In genomic region chr4:15874671-15875070, GRCh38 we compare ENCODE assay signal across 20 cellular contexts.
DNase-seq lines count a peak whose midpoint lies in the region; ATAC-seq, FAIRE-seq and TF ChIP-seq lines count a peak whose summit lies in the region.
"Had no signal": no experiment of that assay in that cellular context is flagged by ENCODE, and none has a peak within 500 bp of the region (broad histone marks: within the 10 kb centered on the region; RNA-seq: fewer than 3 reads in every experiment).

No MANE protein-coding gene starts in this region.

- peak; percentile 70 for DNase-seq in D341Med (ENCODE audit: low spot score)
- DNase-seq in bronchial epithelial cell (ENCODE audit: low read depth) = no peak
- DNase-seq in suprapubic skin (ENCODE audit: low spot score in 2 of 2) = no peak
- DNase-seq in neuronal stem cell (ENCODE audit: low spot score) = no peak
- no peak for DNase-seq in superior temporal gyrus (ENCODE audit: extremely low spot score)
- DNase-seq: 8988T; ACHN; AML-193; BE2C; CD4-positive, alpha-beta T cell; CD8-positive, alpha-beta memory T cell; DMS53; DMS79 treated with DMSO at 0.1 percent for 48 hours; H9 had no signal

- H3K4me2 ChIP-seq in neuronal stem cell (ENCODE audit: insufficient read depth, low read length, poor library complexity, severe bottlenecking) = no peak overlapping the region
- H3K4me2 ChIP-seq: A549; BLaER1 treated with 17β-estradiol and CSF1 and Interleukin-3, amounts not matched to agents 10 nM and 100 nM; GM23338 had no signal

- H3K9ac ChIP-seq in neuronal stem cell (ENCODE audit: low read depth, low read length, poor library complexity) = no peak overlapping the region
- H3K9ac ChIP-seq: BLaER1 treated with 17β-estradiol and CSF1 and Interleukin-3, amounts not matched to agents 10 nM and 100 nM had no signal

- H3K18ac ChIP-seq in neuronal stem cell (ENCODE audit: low read length) = no peak overlapping the region

- no peak for TF ChIP-seq EP300 in suprapubic skin (IDR thresholded peaks at IDR 0.05)

- TF ChIP-seq POLR2A in suprapubic skin (IDR thresholded peaks at IDR 0.05) = no peak

- H3K14ac ChIP-seq in neuronal stem cell (ENCODE audit: low read length) = no peak overlapping the region

- no peak overlapping the region for H4K8ac ChIP-seq in neuronal stem cell (ENCODE audit: low read depth, low read length)

- H3K27me3 ChIP-seq in bronchial epithelial cell (ENCODE audit: control insufficient read depth, insufficient read depth, low read length) = no peaks in the 10 kb centered on the region
- H3K27me3 ChIP-seq in suprapubic skin = no peaks in the 10 kb centered on the region
- no peaks in the 10 kb centered on the region for H3K27me3 ChIP-seq in neuronal stem cell (ENCODE audit: control insufficient read depth in 3 of 3, insufficient read depth in 3 of 3, low read depth in 1 of 3, low read length in 3 of 3)
- H3K27me3 ChIP-seq: BE2C; BLaER1 treated with 17β-estradiol and CSF1 and Interleukin-3, amounts not matched to agents 10 nM and 100 nM had no signal

- no peak overlapping the region for H3K23ac ChIP-seq in neuronal stem cell (ENCODE audit: low read depth, low read length, poor library complexity)

- peak overlapping the region; percentile 68 for H3K27ac ChIP-seq in suprapubic skin
- H3K27ac ChIP-seq in neuronal stem cell (replicated peaks; ENCODE audit: low read length) = no peak overlapping the region
- H3K27ac ChIP-seq: A549; BLaER1 treated with 17β-estradiol and CSF1 and Interleukin-3, amounts not matched to agents 10 nM and 100 nM had no signal

- H3K4ac ChIP-seq in neuronal stem cell (ENCODE audit: low read length) = no peak overlapping the region

- H3K79me1 ChIP-seq in neuronal stem cell (ENCODE audit: low read depth, low read length) = no peaks in the 10 kb centered on the region

- no peak overlapping the region for H2BK12ac ChIP-seq in neuronal stem cell (ENCODE audit: low read length)

- H2BK120ac ChIP-seq in neuronal stem cell (ENCODE audit: low read depth, low read length) = no peak overlapping the region

- no peak overlapping the region for H2BK5ac ChIP-seq in neuronal stem cell (ENCODE audit: low read length)

- TF ChIP-seq CTCF in bronchial epithelial cell (IDR thresholded peaks at IDR 0.05; ENCODE audit: insufficient read depth, low read length, severe bottlenecking) = no peak
- TF ChIP-seq CTCF in suprapubic skin (IDR thresholded peaks at IDR 0.05) = no peak

- no peak overlapping the region for H2BK15ac ChIP-seq in neuronal stem cell (ENCODE audit: low read length)

- FAIRE-seq in bronchial epithelial cell (lab: Jason Lieb, UNC) = peak; percentile 18
- FAIRE-seq: A549, GM12892 had no signal

- H2AK5ac ChIP-seq in neuronal stem cell (ENCODE audit: low read depth, low read length) = no peak overlapping the region

- H3K4me1 ChIP-seq in suprapubic skin = no peaks in the 10 kb centered on the region
- no peaks in the 10 kb centered on the region for H3K4me1 ChIP-seq in neuronal stem cell (ENCODE audit: control insufficient read depth in 2 of 2, insufficient read depth in 1 of 2, low read depth in 1 of 2, low read length in 2 of 2)
- H3K4me1 ChIP-seq: A549; BE2C; BLaER1 treated with 17β-estradiol and CSF1 and Interleukin-3, amounts not matched to agents 10 nM and 100 nM had no signal

- no peak for ATAC-seq in GM19452 (IDR thresholded peaks at IDR 0.05; ENCODE audit: unreplicated experiment)
- ATAC-seq: A549, GM23338, HCT116 had no signal

- WGBS in suprapubic skin = 56% methylated on average over 4 of the region's 4 CpGs
- WGBS in neuronal stem cell (ENCODE audit: extremely low coverage in 2 of 2, insufficient read length in 2 of 2, insufficient replicate concordance in 1 of 2), 2 donors = no CpG with 5 or more reads among the region's 4 CpGs

- no peaks in the 10 kb centered on the region for H3K9me3 ChIP-seq in suprapubic skin
- H3K9me3 ChIP-seq in neuronal stem cell (replicated peaks in 1 of 2; ENCODE audit: control insufficient read depth in 2 of 2, insufficient read depth in 1 of 2, low read depth in 1 of 2, low read length in 2 of 2) = no peaks in the 10 kb centered on the region
- H3K9me3 ChIP-seq: BE2C had no signal

- H3K36me3 ChIP-seq in bronchial epithelial cell (ENCODE audit: control insufficient read depth, insufficient read depth, low read length) (no peaks in the 10 kb centered on the region), suprapubic skin (no peaks in the 10 kb centered on the region), neuronal stem cell (replicated peaks in 1 of 2; ENCODE audit: control insufficient read depth in 2 of 2, insufficient read depth in 2 of 2, low read length in 2 of 2) (no peaks in the 10 kb centered on the region)
- H3K36me3 ChIP-seq: BE2C; BLaER1 treated with 17β-estradiol and CSF1 and Interleukin-3, amounts not matched to agents 10 nM and 100 nM had no signal

- no peak overlapping the region for H4K91ac ChIP-seq in neuronal stem cell (ENCODE audit: low read depth, low read length, poor library complexity)

- no peak overlapping the region for H3K4me3 ChIP-seq in bronchial epithelial cell (ENCODE audit: low read depth, low read length)
- no peak overlapping the region for H3K4me3 ChIP-seq in suprapubic skin
- no peak overlapping the region for H3K4me3 ChIP-seq in neuronal stem cell (ENCODE audit: low read length in 2 of 2)
- H3K4me3 ChIP-seq: A549; BLaER1 treated with 17β-estradiol and CSF1 and Interleukin-3, amounts not matched to agents 10 nM and 100 nM; GM23338 had no signal

- no peak overlapping the region for H2AFZ ChIP-seq in neuronal stem cell (ENCODE audit: low read length)
- H2AFZ ChIP-seq: GM23338 had no signal
